25 cellular contexts compared by ENCODE assay signal in the genomic region with DNA sequence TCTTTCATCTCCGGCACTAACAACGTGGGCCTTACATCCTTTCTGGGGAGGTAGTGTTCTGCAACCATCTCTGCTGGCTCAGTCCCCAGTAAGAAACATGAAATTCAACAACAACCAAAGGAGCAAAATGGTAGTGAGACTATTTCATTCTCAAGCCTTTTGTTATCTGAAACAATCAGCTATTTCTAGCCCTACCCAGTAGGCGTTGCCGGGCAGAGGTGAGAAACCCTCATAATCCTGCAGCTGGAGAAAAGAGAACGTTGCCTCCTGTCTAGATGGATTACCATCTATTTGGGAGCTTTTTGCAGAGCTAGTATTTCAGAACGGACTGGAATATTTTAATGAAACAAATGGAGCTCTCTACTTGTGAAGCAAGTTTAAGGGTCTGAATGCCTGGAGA.
"Had no signal": no experiment of that assay in that cellular context is flagged by ENCODE, and none has a peak within 500 bp of the region (broad histone marks: within the 10 kb centered on the region; RNA-seq: fewer than 3 reads in every experiment).

No MANE protein-coding gene starts in this region.

- H3K27ac ChIP-seq: coronary artery, epithelial cell of prostate, gastroesophageal sphincter, right lobe of liver, skin epidermis, stomach, suprapubic skin, tibial nerve, uterus had no signal

- H3K27ac Mint-ChIP-seq: activated B cell treated with CpG ODN at 0.5 μM for 24 hours; activated naive CD8-positive, alpha-beta T cell; activated T-helper 1 cell treated with anti-CD3 and anti-CD28 coated beads, Interleukin-12 subunit alpha, Interleukin-12 subunit beta, Interleukin-2, Interleukin-4 antibody, amounts not matched to agents 30 ng/mL and 10 ng/mL and 1 ng/mL, durations not matched to agents 14 hours and 24 hours and 36 hours; stimulated activated effector memory CD8-positive, alpha-beta T cell treated with anti-CD3 and anti-CD28 coated beads, Interleukin-12 subunit alpha, Interleukin-12 subunit beta, amount 100 ng/mL, for 72 hours; T-helper 1 cell treated with Interleukin-12 subunit alpha and Interleukin-12 subunit beta and Interleukin-4 antibody, amounts not matched to agents 30 μg/mL and 1 μg/mL, for 36 hours had no signal

- H3K36me3 Mint-ChIP-seq: activated naive CD8-positive, alpha-beta T cell; naive B cell; stimulated activated effector memory CD8-positive, alpha-beta T cell treated with anti-CD3 and anti-CD28 coated beads, Interleukin-12 subunit alpha, Interleukin-12 subunit beta, amount 100 ng/mL, for 72 hours had no signal

- DNase-seq: activated B cell treated with CpG ODN at 0.5 μM for 24 hours; activated CD4-positive, alpha-beta T cell treated with anti-CD3 and anti-CD28 coated beads for 4 hours; activated CD4-positive, alpha-beta T cell treated with anti-CD3 and anti-CD28 coated beads, Interleukin-2, amount 50 U/mL, for 48 hours; activated gamma-delta T cell treated with Interleukin-2 at 50 U/mL for 16 hours; head of caudate nucleus; hypothalamus; left cardiac atrium; mesenchymal stem cell; naive B cell; occipital lobe; posterior cingulate gyrus; right lobe of liver; stimulated activated CD4-positive, alpha-beta T cell treated with anti-CD3 and anti-CD28 coated beads, Interleukin-2, amount 100 ng/mL, for 24 hours; stomach; uterus had no signal

- H3K27me3 Mint-ChIP-seq: activated B cell treated with CpG ODN at 0.5 μM for 24 hours; activated naive CD8-positive, alpha-beta T cell; naive B cell had no signal

- H3K27me3 ChIP-seq: gastroesophageal sphincter, stomach, suprapubic skin, tibial nerve, uterus had no signal

- H3K4me3 Mint-ChIP-seq: activated B cell treated with CpG ODN at 0.5 μM for 24 hours; activated naive CD8-positive, alpha-beta T cell; activated T-helper 1 cell treated with anti-CD3 and anti-CD28 coated beads, Interleukin-12 subunit alpha, Interleukin-12 subunit beta, Interleukin-2, Interleukin-4 antibody, amounts not matched to agents 30 ng/mL and 10 ng/mL and 1 ng/mL, durations not matched to agents 14 hours and 24 hours and 36 hours; naive B cell; stimulated activated effector memory CD8-positive, alpha-beta T cell treated with anti-CD3 and anti-CD28 coated beads, Interleukin-12 subunit alpha, Interleukin-12 subunit beta, amount 100 ng/mL, for 72 hours; T-helper 1 cell treated with Interleukin-12 subunit alpha and Interleukin-12 subunit beta and Interleukin-4 antibody, amounts not matched to agents 30 μg/mL and 1 μg/mL, for 36 hours had no signal

- H3K36me3 ChIP-seq: gastroesophageal sphincter, right lobe of liver, stomach, suprapubic skin, tibial nerve, uterus had no signal

- H3K4me3 ChIP-seq: coronary artery, gastroesophageal sphincter, right lobe of liver, skin epidermis, stomach, suprapubic skin, tibial nerve, uterus had no signal

- ATAC-seq: gastroesophageal sphincter; left cardiac atrium; right lobe of liver; stimulated activated effector memory CD8-positive, alpha-beta T cell treated with anti-CD3 and anti-CD28 coated beads, Interleukin-12 subunit alpha, Interleukin-12 subunit beta, amount 100 ng/mL, for 72 hours had no signal

- H3K9me3 ChIP-seq: gastroesophageal sphincter, right lobe of liver, stomach, suprapubic skin, tibial nerve had no signal

- H3K9me3 Mint-ChIP-seq: activated B cell treated with CpG ODN at 0.5 μM for 24 hours; stimulated activated effector memory CD8-positive, alpha-beta T cell treated with anti-CD3 and anti-CD28 coated beads, Interleukin-12 subunit alpha, Interleukin-12 subunit beta, amount 100 ng/mL, for 72 hours had no signal

- H3K4me1 ChIP-seq: gastroesophageal sphincter, right lobe of liver, suprapubic skin, tibial nerve, uterus had no signal
